In genomic region chr2:113236367-113237159, GRCh38 we compare ENCODE assay signal across 1 cellular context.
TF ChIP-seq lines count a peak whose summit lies in the region.

No MANE protein-coding gene starts in this region.

TF ChIP-seq in IMR-90, 13 proteins besides CTCF, POLR2A, EP300 and RAD21 (continued from another document):
- TF ChIP-seq MAFK (IDR thresholded peaks at IDR 0.05; ENCODE audit: low read depth, low read length) (no peak), MAZ (IDR thresholded peaks at IDR 0.05; ENCODE audit: borderline replicate concordance, low read depth, low read length) (no peak), MXI1 (IDR thresholded peaks at IDR 0.05; ENCODE audit: borderline replicate concordance, low read depth, low read length) (no peak), SMC3 (IDR thresholded peaks at IDR 0.05; ENCODE audit: low read depth, low read length) (no peak), ELK1 (IDR thresholded peaks at IDR 0.05; ENCODE audit: borderline replicate concordance, low read depth, low read length) (no peak), USF2 (IDR thresholded peaks at IDR 0.05; ENCODE audit: low read depth, low read length) (no peak), RFX5 (IDR thresholded peaks at IDR 0.05; ENCODE audit: low read depth, low read length) (no peak), RCOR1 (IDR thresholded peaks at IDR 0.05; ENCODE audit: insufficient replicate concordance, low read length) (no peak)
